In the genomic region with DNA sequence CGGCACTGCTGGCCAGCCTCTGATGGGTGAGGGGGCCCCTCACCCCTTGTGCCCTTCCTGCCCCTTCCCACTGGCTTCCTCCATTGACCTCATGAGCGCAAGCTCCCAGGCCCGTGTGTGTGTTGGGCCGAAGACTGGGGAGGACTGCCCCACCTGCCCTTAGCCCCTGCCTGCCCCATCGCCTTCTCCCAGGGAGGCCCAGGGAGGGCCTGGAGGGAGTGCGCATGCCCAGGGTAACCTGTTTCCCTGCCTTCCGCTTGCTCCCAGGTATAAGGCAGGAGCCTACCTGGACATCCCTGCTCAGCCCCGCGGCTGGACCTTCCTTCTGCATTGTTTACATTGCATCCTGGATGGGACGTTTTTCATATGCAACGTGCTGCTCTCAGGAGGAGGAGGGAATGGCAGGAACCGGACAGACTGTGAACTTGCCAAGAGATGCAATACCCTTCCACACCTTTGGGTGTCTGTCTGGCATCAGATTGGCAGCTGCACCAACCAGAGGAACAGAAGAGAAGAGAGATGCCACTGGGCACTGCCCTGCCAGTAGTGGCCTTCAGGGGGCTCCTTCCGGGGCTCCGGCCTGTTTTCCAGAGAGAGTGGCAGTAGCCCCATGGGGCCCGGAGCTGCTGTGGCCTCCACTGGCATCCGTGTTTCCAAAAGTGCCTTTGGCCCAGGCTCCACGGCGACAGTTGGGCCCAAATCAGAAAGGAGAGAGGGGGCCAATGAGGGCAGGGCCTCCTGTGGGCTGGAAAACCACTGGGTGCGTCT, we compare ENCODE assay signal across 8 cellular contexts. TPM values are rescaled to one million over a fixed set of nuclear protein-coding genes. Genes with fewer than 3 reads are reported as not detected.
DNase-seq lines count a peak whose midpoint lies in the region; ATAC-seq and TF ChIP-seq lines count a peak whose summit lies in the region.

No MANE protein-coding gene starts in this region.

- no peaks in the 10 kb centered on the region for H3K27me3 ChIP-seq in MM.1S (replicated peaks; ENCODE audit: insufficient read depth, low read length)
- peaks cover 54% of the 10 kb centered on the region for H3K27me3 ChIP-seq in neural progenitor cell
- H3K27me3 ChIP-seq in effector memory CD4-positive, alpha-beta T cell (replicated peaks; ENCODE audit: control insufficient read depth, insufficient read depth, low read length, poor library complexity, severe bottlenecking) = no peaks in the 10 kb centered on the region

- H3F3A ChIP-seq in MM.1S (ENCODE audit: insufficient read depth, low read length) (peaks cover 21% of the 10 kb centered on the region), neural progenitor cell (ENCODE audit: low read depth) (peaks cover 23% of the 10 kb centered on the region)

- H3K4me1 ChIP-seq in MM.1S (ENCODE audit: low read length) (peaks cover 17% of the 10 kb centered on the region), neural progenitor cell (peaks cover 13% of the 10 kb centered on the region)
- H3K4me1 ChIP-seq in effector memory CD4-positive, alpha-beta T cell (ENCODE audit: control insufficient read depth, insufficient read depth, low read length, poor library complexity, severe bottlenecking) = peaks cover 11% of the 10 kb centered on the region

- H3K4me2 ChIP-seq in MM.1S (ENCODE audit: low read depth, low read length) (no peak overlapping the region), neural progenitor cell (no peak overlapping the region)

- H3K4me3 ChIP-seq in MM.1S (ENCODE audit: low read length) = no peak overlapping the region
- no peak overlapping the region for H3K4me3 ChIP-seq in choroid plexus epithelial cell (ENCODE audit: low read depth, low read length)
- no peak overlapping the region for H3K4me3 ChIP-seq in neural progenitor cell
- no peak overlapping the region for H3K4me3 ChIP-seq in effector memory CD4-positive, alpha-beta T cell (ENCODE audit: insufficient read depth, low read depth, low read length, poor library complexity, severe bottlenecking)

- H3K9me3 Mint-ChIP-seq in neural progenitor cell = no peaks in the 10 kb centered on the region
- no peaks in the 10 kb centered on the region for H3K9me3 Mint-ChIP-seq in CD14-positive monocyte

- H2AFZ ChIP-seq in MM.1S (ENCODE audit: low read length) = no peak overlapping the region
- no peak overlapping the region for H2AFZ ChIP-seq in neural progenitor cell (replicated peaks)

- no peaks in the 10 kb centered on the region for H3K9me2 ChIP-seq in MM.1S (replicated peaks; ENCODE audit: insufficient read depth, low read length)

- TF ChIP-seq CTCF in MM.1S (IDR thresholded peaks at IDR 0.05; ENCODE audit: low read length) (peak; percentile 38; the same call in 1 of the 2 replicates), choroid plexus epithelial cell (conservative IDR thresholded peaks at IDR 0.05; ENCODE audit: low read depth, low read length) (peak; percentile 27), neural progenitor cell (IDR thresholded peaks at IDR 0.05) (peak; percentile 38), CD14-positive monocyte (IDR thresholded peaks at IDR 0.05) (no peak)

- no peak overlapping the region for H3K4me3 Mint-ChIP-seq in neural progenitor cell
- no peak overlapping the region for H3K4me3 Mint-ChIP-seq in CD14-positive monocyte

- ATAC-seq in GM21423 (IDR thresholded peaks at IDR 0.05; ENCODE audit: unreplicated experiment) = no peak

- H3K9ac ChIP-seq in MM.1S (ENCODE audit: low read length) (no peak overlapping the region), neural progenitor cell (no peak overlapping the region)

- no peaks in the 10 kb centered on the region for H3K79me2 ChIP-seq in MM.1S (ENCODE audit: low read length)
- H3K79me2 ChIP-seq in neural progenitor cell (ENCODE audit: low read depth) = no peaks in the 10 kb centered on the region

- DNase-seq in EH (ENCODE audit: low read depth) (peak; percentile 52), MM.1S (no peak), choroid plexus epithelial cell (ENCODE audit: low read depth) (no peak), neural progenitor cell (ENCODE audit: low spot score) (no peak), NCI-H748 treated with DMSO at 0.1 percent for 48 hours (lab: John Stamatoyannopoulos, UW) (no peak), CD14-positive monocyte (ENCODE audit: low spot score) (no peak)
- DNase-seq in effector memory CD4-positive, alpha-beta T cell = no peak

- H3K36me3 ChIP-seq in MM.1S (replicated peaks; ENCODE audit: insufficient read depth, low read length) (no peaks in the 10 kb centered on the region), neural progenitor cell (no peaks in the 10 kb centered on the region)
- H3K36me3 ChIP-seq in effector memory CD4-positive, alpha-beta T cell (ENCODE audit: control insufficient read depth, insufficient read depth, low read length) = no peaks in the 10 kb centered on the region

- H3K4me1 Mint-ChIP-seq in neural progenitor cell = peaks cover 29% of the 10 kb centered on the region
- peaks cover 37% of the 10 kb centered on the region for H3K4me1 Mint-ChIP-seq in CD14-positive monocyte

- H4K20me1 ChIP-seq in MM.1S (ENCODE audit: insufficient read depth, low read length) = no peaks in the 10 kb centered on the region
- no peaks in the 10 kb centered on the region for H4K20me1 ChIP-seq in neural progenitor cell (ENCODE audit: low read depth)

- H3K27ac Mint-ChIP-seq in neural progenitor cell (no peak overlapping the region), CD14-positive monocyte (peak overlapping the region in 1 of 7 donors; percentile 32)

- H3K27me3 Mint-ChIP-seq in neural progenitor cell (ENCODE audit: insufficient read depth, low read depth) (peaks cover 22% of the 10 kb centered on the region), CD14-positive monocyte (ENCODE audit: low read depth in 3 of 3) (peaks cover 11 to 17% (median 11%) of the 10 kb centered on the region in 3 donors)

- intact Hi-C loops in CD14-positive monocyte (cut with micrococcal nuclease) = no loop called here

- H3K27ac ChIP-seq in MM.1S (ENCODE audit: low read length) (no peak overlapping the region), neural progenitor cell (no peak overlapping the region)
- no peak overlapping the region for H3K27ac ChIP-seq in effector memory CD4-positive, alpha-beta T cell (ENCODE audit: insufficient read depth, low read length, poor library complexity, severe bottlenecking)

- H3K36me3 Mint-ChIP-seq in neural progenitor cell (no peaks in the 10 kb centered on the region), CD14-positive monocyte (no peaks in the 10 kb centered on the region)

- H3K9me3 ChIP-seq in MM.1S (replicated peaks; ENCODE audit: insufficient read depth, low read length) (no peaks in the 10 kb centered on the region), neural progenitor cell (ENCODE audit: low read depth) (no peaks in the 10 kb centered on the region)
- H3K9me3 ChIP-seq in effector memory CD4-positive, alpha-beta T cell (ENCODE audit: control insufficient read depth, low read length) = no peaks in the 10 kb centered on the region

RNA-seq across cellular contexts. Expression of gene DLL4, which starts 8.8 kb away (rescaled TPM):
- 0.12 TPM in 1 of 2 replicates, not detected in the other for total RNA-seq in neural progenitor cell (ENCODE audit: low replicate concordance)
- not detected for polyA plus RNA-seq in CD14-positive monocyte

RNA-seq across cellular contexts. Expression of gene CHAC1, which starts 15.3 kb away (rescaled TPM):
- total RNA-seq in neural progenitor cell (ENCODE audit: low replicate concordance) = 2.4 and 4.8 TPM in 2 replicates
- polyA plus RNA-seq in CD14-positive monocyte = not detected

RNA-seq across cellular contexts. Expression of gene VPS18, which starts 43.7 kb away (rescaled TPM):
- total RNA-seq in neural progenitor cell (ENCODE audit: low replicate concordance) = 8.0 and 22.2 TPM in 2 replicates
- 10 to 100 TPM; 21.8 to 22.8 TPM for polyA plus RNA-seq in CD14-positive monocyte
